ENCODE assay signal across 1 cellular context in the genomic region with DNA sequence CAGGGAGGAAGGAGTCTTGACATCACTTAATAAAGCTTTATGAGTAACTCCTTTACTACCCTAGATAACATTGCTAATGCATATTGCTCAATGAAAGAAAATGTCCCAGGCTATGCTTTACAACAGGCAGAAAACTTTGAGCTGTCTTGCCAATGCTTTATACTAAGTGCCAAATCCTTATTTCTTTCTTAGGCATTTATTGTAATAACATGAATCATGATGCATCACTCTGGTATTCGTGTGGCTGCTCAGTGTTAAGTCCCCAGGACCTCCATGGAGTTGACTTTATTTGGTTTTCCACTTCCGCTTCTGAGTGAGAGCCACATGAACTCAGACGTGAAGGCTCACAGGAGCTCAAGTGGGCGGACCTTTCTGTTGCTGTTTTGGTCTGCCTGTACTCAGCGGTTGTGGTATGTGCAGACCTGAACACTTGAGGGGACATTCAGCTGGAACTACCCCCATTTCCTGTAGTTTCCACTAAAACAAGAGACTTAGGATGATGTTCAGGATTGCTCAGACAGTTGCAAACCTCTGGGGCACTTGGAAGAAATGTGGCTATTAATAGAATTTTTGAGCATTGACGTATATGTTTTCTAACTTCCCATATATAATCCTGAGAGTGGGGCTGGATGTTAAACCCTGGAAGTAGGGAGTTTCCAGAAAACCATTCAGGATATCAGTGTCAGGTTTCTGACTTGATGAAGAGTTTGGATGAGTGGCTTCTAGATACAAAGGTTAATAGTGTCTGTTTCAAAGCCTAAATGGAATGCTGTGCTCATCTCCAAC.
TF ChIP-seq lines count a peak whose summit lies in the region.

No MANE protein-coding gene starts in this region.

TF ChIP-seq in A549, 52 proteins besides CTCF, POLR2A, EP300 and RAD21 (continued from another document):
- TF ChIP-seq, protein P1, sequence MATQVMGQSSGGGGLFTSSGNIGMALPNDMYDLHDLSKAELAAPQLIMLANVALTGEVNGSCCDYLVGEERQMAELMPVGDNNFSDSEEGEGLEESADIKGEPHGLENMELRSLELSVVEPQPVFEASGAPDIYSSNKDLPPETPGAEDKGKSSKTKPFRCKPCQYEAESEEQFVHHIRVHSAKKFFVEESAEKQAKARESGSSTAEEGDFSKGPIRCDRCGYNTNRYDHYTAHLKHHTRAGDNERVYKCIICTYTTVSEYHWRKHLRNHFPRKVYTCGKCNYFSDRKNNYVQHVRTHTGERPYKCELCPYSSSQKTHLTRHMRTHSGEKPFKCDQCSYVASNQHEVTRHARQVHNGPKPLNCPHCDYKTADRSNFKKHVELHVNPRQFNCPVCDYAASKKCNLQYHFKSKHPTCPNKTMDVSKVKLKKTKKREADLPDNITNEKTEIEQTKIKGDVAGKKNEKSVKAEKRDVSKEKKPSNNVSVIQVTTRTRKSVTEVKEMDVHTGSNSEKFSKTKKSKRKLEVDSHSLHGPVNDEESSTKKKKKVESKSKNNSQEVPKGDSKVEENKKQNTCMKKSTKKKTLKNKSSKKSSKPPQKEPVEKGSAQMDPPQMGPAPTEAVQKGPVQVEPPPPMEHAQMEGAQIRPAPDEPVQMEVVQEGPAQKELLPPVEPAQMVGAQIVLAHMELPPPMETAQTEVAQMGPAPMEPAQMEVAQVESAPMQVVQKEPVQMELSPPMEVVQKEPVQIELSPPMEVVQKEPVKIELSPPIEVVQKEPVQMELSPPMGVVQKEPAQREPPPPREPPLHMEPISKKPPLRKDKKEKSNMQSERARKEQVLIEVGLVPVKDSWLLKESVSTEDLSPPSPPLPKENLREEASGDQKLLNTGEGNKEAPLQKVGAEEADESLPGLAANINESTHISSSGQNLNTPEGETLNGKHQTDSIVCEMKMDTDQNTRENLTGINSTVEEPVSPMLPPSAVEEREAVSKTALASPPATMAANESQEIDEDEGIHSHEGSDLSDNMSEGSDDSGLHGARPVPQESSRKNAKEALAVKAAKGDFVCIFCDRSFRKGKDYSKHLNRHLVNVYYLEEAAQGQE (IDR thresholded peaks at IDR 0.05) = no peak
- TF ChIP-seq NFE2L2 (conservative IDR thresholded peaks at IDR 0.05; ENCODE audit: low read length) = no peak
- no peak for TF ChIP-seq CBX8 (IDR thresholded peaks at IDR 0.05)
- TF ChIP-seq, protein P2, sequence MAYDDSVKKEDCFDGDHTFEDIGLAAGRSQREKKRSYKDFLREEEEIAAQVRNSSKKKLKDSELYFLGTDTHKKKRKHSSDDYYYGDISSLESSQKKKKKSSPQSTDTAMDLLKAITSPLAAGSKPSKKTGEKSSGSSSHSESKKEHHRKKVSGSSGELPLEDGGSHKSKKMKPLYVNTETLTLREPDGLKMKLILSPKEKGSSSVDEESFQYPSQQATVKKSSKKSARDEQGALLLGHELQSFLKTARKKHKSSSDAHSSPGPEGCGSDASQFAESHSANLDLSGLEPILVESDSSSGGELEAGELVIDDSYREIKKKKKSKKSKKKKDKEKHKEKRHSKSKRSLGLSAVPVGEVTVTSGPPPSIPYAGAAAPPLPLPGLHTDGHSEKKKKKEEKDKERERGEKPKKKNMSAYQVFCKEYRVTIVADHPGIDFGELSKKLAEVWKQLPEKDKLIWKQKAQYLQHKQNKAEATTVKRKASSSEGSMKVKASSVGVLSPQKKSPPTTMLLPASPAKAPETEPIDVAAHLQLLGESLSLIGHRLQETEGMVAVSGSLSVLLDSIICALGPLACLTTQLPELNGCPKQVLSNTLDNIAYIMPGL (CRISPR knock-in tag; IDR thresholded peaks at IDR 0.05; ENCODE audit: borderline replicate concordance) = no peak
